ENCODE assay signal across 20 cellular contexts in the genomic region with DNA sequence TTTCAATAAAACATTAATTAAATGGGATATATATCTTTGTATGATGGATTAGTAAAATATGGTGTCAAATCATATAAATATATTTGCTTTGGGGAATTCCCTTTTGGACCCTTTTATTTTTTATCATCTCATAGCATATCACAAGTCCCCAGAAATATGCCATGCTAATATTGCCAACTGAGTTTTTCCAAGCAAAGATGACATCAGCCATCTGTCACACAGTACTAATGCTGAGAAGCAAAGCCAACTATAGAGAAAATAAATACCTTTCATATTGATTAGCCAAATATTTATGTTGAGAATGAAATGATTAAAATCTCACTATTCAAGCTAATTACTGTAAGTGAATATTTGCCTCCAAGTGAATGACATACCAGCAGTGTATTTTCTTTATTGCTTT.
DNase-seq lines count a peak whose midpoint lies in the region; ATAC-seq, FAIRE-seq and TF ChIP-seq lines count a peak whose summit lies in the region.
"Had no signal": no experiment of that assay in that cellular context is flagged by ENCODE, and none has a peak within 500 bp of the region (broad histone marks: within the 10 kb centered on the region; RNA-seq: fewer than 3 reads in every experiment).

No MANE protein-coding gene starts in this region.

- no peak overlapping the region for H3K4me3 Mint-ChIP-seq in astrocyte (ENCODE audit: unreplicated experiment)
- H3K4me3 Mint-ChIP-seq: CD4-positive, alpha-beta memory T cell; HFFc6 had no signal

- H3K4me3 ChIP-seq in left ventricle myocardium inferior (peak overlapping the region; percentile 46), right atrium auricular region (no peak overlapping the region), astrocyte (ENCODE audit: insufficient read depth, low read depth, low read length) (no peak overlapping the region), gastrocnemius medialis (peak overlapping the region in 3 of 4 donors; percentile 5 to 32 (median 25))
- H3K4me3 ChIP-seq: A549, BLaER1 had no signal

- H3K9me3 ChIP-seq in left ventricle myocardium inferior (replicated peaks) = peaks cover 17% of the 10 kb centered on the region
- peaks cover 0 to 13% of the 10 kb centered on the region in 2 donors for H3K9me3 ChIP-seq in right atrium auricular region
- no peaks in the 10 kb centered on the region for H3K9me3 ChIP-seq in astrocyte (ENCODE audit: insufficient read depth, low read depth, low read length)
- no peaks in the 10 kb centered on the region for H3K9me3 ChIP-seq in gastrocnemius medialis
- H3K9me3 ChIP-seq: A549, BLaER1 had no signal

- H3K4me1 ChIP-seq in left ventricle myocardium inferior (peaks cover 7% of the 10 kb centered on the region), right atrium auricular region (no peaks in the 10 kb centered on the region), astrocyte (ENCODE audit: insufficient read depth, low read length) (peaks cover 3% of the 10 kb centered on the region), gastrocnemius medialis (peaks cover 19 to 21% of the 10 kb centered on the region in 2 donors)
- H3K4me1 ChIP-seq: A549 had no signal

- peaks cover 3% of the 10 kb centered on the region for H3K9me3 Mint-ChIP-seq in astrocyte (ENCODE audit: unreplicated experiment)

- in situ Hi-C loops in gastrocnemius medialis (cut with MboI; ENCODE audit: low sequenced_read_pairs in 4 of 4) = no loop called here

- DNase-seq in left ventricle myocardium inferior (no peak), right atrium auricular region (ENCODE audit: low spot score) (no peak), NCI-H446 (lab: John Stamatoyannopoulos, UW) (peak; percentile 33 to 62), astrocyte (ENCODE audit: low read depth) (no peak), gastrocnemius medialis (no peak), NCI-H2029 (lab: John Stamatoyannopoulos, UW) (no peak), NCI-H2196 treated with DMSO at 0.1 percent for 48 hours (lab: John Stamatoyannopoulos, UW; ENCODE audit: unreplicated experiment) (no peak), left lobe of liver (ENCODE audit: low spot score) (no peak)
- DNase-seq: CD4-positive, alpha-beta memory T cell; EL; H7; HFFc6; KBM-7; NCI-H1417 treated with DMSO at 0.1 percent for 48 hours; NCI-H2029 treated with DMSO at 0.1 percent for 48 hours; NCI-H82 had no signal

- H3K27me3 Mint-ChIP-seq in astrocyte (ENCODE audit: low read depth, unreplicated experiment) = no peaks in the 10 kb centered on the region
- H3K27me3 Mint-ChIP-seq: CD4-positive, alpha-beta memory T cell had no signal

- H3K79me2 ChIP-seq in astrocyte (ENCODE audit: insufficient read depth, low read length) = no peaks in the 10 kb centered on the region

- H3K27me3 ChIP-seq in left ventricle myocardium inferior (ENCODE audit: low read depth) (no peaks in the 10 kb centered on the region), right atrium auricular region (no peaks in the 10 kb centered on the region), astrocyte (ENCODE audit: insufficient read depth, low read length) (no peaks in the 10 kb centered on the region), gastrocnemius medialis (no peaks in the 10 kb centered on the region)
- H3K27me3 ChIP-seq: BLaER1 had no signal

- H4K20me1 ChIP-seq in astrocyte (ENCODE audit: insufficient read depth, low read length) = no peaks in the 10 kb centered on the region
- H4K20me1 ChIP-seq: BLaER1 had no signal

- peak overlapping the region; percentile 27 for H3K4me2 ChIP-seq in astrocyte (ENCODE audit: low read length)
- H3K4me2 ChIP-seq: A549, BLaER1 had no signal

- TF ChIP-seq CTCF in left ventricle myocardium inferior (IDR thresholded peaks at IDR 0.05; ENCODE audit: borderline replicate concordance) (no peak), right atrium auricular region (IDR thresholded peaks at IDR 0.05) (no peak), astrocyte (IDR thresholded peaks at IDR 0.05; ENCODE audit: insufficient read depth, low read depth, low read length) (no peak), gastrocnemius medialis (IDR thresholded peaks at IDR 0.05 in 4 of 5, conservative IDR thresholded peaks at IDR 0.05 in 1 of 5) (no peak)

- no peak overlapping the region for H2AFZ ChIP-seq in astrocyte (ENCODE audit: low read depth, low read length)

- FAIRE-seq in astrocyte (lab: Jason Lieb, UNC) = no peak
- FAIRE-seq: A549, GM12892, HepG2 had no signal

- H3K36me3 ChIP-seq in left ventricle myocardium inferior (no peaks in the 10 kb centered on the region), right atrium auricular region (no peaks in the 10 kb centered on the region), astrocyte (ENCODE audit: insufficient read depth, low read length) (no peaks in the 10 kb centered on the region), gastrocnemius medialis (no peaks in the 10 kb centered on the region)
- H3K36me3 ChIP-seq: BLaER1 had no signal

- H3K4me1 Mint-ChIP-seq in astrocyte (ENCODE audit: low read depth, unreplicated experiment) = peaks cover 5% of the 10 kb centered on the region

- intact Hi-C loops in left ventricle myocardium inferior (cut with micrococcal nuclease) = no loop called here
- intact Hi-C loops in gastrocnemius medialis (cut with DNase I; ENCODE audit: low total_unique reads) = no loop called here

- no peak overlapping the region for H3K27ac Mint-ChIP-seq in astrocyte (ENCODE audit: unreplicated experiment)
- H3K27ac Mint-ChIP-seq: CD4-positive, alpha-beta memory T cell; HFFc6 had no signal

- no peak overlapping the region for H3K9ac ChIP-seq in astrocyte (ENCODE audit: low read length)
- H3K9ac ChIP-seq: BLaER1 had no signal

- no peak for TF ChIP-seq POLR2A in gastrocnemius medialis (IDR thresholded peaks at IDR 0.05)

- H3K27ac ChIP-seq in left ventricle myocardium inferior (replicated peaks) (peak overlapping the region; percentile 5), right atrium auricular region (no peak overlapping the region), astrocyte (ENCODE audit: low read depth, low read length) (no peak overlapping the region), gastrocnemius medialis (peak overlapping the region in 1 of 4 donors; percentile 58)
- H3K27ac ChIP-seq: A549, BLaER1 had no signal

- H3K36me3 Mint-ChIP-seq in astrocyte (ENCODE audit: low read depth, unreplicated experiment) = no peaks in the 10 kb centered on the region
- H3K36me3 Mint-ChIP-seq: CD4-positive, alpha-beta memory T cell had no signal

- no peak for ATAC-seq in gastrocnemius medialis
- no peak for ATAC-seq in left lobe of liver
- ATAC-seq: A549, HepG2 had no signal

Comparison
In these comparisons a context has a peak if more than half of its experiments do, and no peak if none do; other contexts are left out.
1. H3K4me3 ChIP-seq: peak in left ventricle myocardium inferior (single experiment) and gastrocnemius medialis (3 of 4); none in right atrium auricular region (0 of 2) and astrocyte (single experiment).
2. DNase-seq: peak in NCI-H446 (2 of 2); none in left ventricle myocardium inferior (single experiment), right atrium auricular region (single experiment), astrocyte (single experiment), gastrocnemius medialis (0 of 2), NCI-H2029 (single experiment), NCI-H2196 treated with DMSO at 0.1 percent for 48 hours (single experiment) and left lobe of liver (single experiment).